Comparison of ENCODE assay signal across 8 cellular contexts in genomic region chr2:43461461-43462073, GRCh38.
A peak's percentile ranks its signal among the peaks of the same experiment; 100 is the strongest.
DNase-seq lines count a peak whose midpoint lies in the region; ATAC-seq and TF ChIP-seq lines count a peak whose summit lies in the region.

No MANE protein-coding gene starts in this region.

- TF ChIP-seq CTCF in brain (conservative IDR thresholded peaks at IDR 0.05) (no peak), foreskin fibroblast (IDR thresholded peaks at IDR 0.05; ENCODE audit: low read depth, low read length) (no peak)

- H3K27me3 Mint-ChIP-seq in brain = peaks cover 3% of the 10 kb centered on the region
- H3K27me3 Mint-ChIP-seq in activated CD4-positive, alpha-beta T cell treated with anti-CD3 and anti-CD28 coated beads for 36 hours = no peaks in the 10 kb centered on the region

- intact Hi-C loops in Right ventricle myocardium inferior (cut with DNase I) = no loop called here
- intact Hi-C loops in cardiac septum (cut with DNase I) = no loop called here
- intact Hi-C loops in activated CD4-positive, alpha-beta T cell treated with anti-CD3 and anti-CD28 coated beads for 36 hours (cut with DNase I, micrococcal nuclease) = no loop called here

- ATAC-seq in Right ventricle myocardium inferior = peak; percentile 35
- ATAC-seq in HG03175 (IDR thresholded peaks at IDR 0.05; ENCODE audit: unreplicated experiment) = peak; percentile 89
- ATAC-seq in activated CD4-positive, alpha-beta T cell treated with anti-CD3 and anti-CD28 coated beads for 36 hours = no peak

- peaks cover 0 to 4% (median 0%) of the 10 kb centered on the region in 5 experiments for H3K9me3 Mint-ChIP-seq in brain
- no peaks in the 10 kb centered on the region for H3K9me3 Mint-ChIP-seq in activated CD4-positive, alpha-beta T cell treated with anti-CD3 and anti-CD28 coated beads for 36 hours (ENCODE audit: low read depth)

- POLR2A ChIA-PET in activated CD4-positive, alpha-beta T cell treated with anti-CD3 and anti-CD28 coated beads for 36 hours (lab: Charles Lee) = interaction anchor here (0.6 kb wide), 1 partner anchor 80 kb away, joined by 4 read pairs; no protein-coding TSS in a partner anchor

- CTCF ChIA-PET in activated CD4-positive, alpha-beta T cell treated with anti-CD3 and anti-CD28 coated beads for 36 hours (lab: Charles Lee) = interaction anchor here (1.2 kb wide), 1 partner anchor 22 kb away, joined by 4 read pairs; no protein-coding TSS in a partner anchor

- no peak overlapping the region for H3K4me3 Mint-ChIP-seq in brain
- no peak overlapping the region for H3K4me3 Mint-ChIP-seq in activated CD4-positive, alpha-beta T cell treated with anti-CD3 and anti-CD28 coated beads for 36 hours

- peak; percentile 31 for DNase-seq in Right ventricle myocardium inferior (ENCODE audit: missing footprints)
- no peak for DNase-seq in cardiac septum (ENCODE audit: low spot score)
- DNase-seq in activated T-cell treated with anti-CD3 and anti-CD28 coated beads for 4 hours = no peak
- DNase-seq in foreskin fibroblast = no peak
- no peak for DNase-seq in activated CD4-positive, alpha-beta T cell treated with anti-CD3 and anti-CD28 coated beads for 36 hours
- no peak for DNase-seq in HuH-7.5 (ENCODE audit: low spot score)

- H3K27ac Mint-ChIP-seq in brain = peak overlapping the region in 3 of 5 experiments; percentile 66 to 88 (median 87)
- no peak overlapping the region for H3K27ac Mint-ChIP-seq in activated CD4-positive, alpha-beta T cell treated with anti-CD3 and anti-CD28 coated beads for 36 hours

- no peak overlapping the region for H3K4me3 ChIP-seq in foreskin fibroblast (ENCODE audit: low read depth in 1 of 2, low read length in 2 of 2)

- no peaks in the 10 kb centered on the region for H3K36me3 Mint-ChIP-seq in brain
- H3K36me3 Mint-ChIP-seq in activated CD4-positive, alpha-beta T cell treated with anti-CD3 and anti-CD28 coated beads for 36 hours (ENCODE audit: low read depth) = peaks cover 16% of the 10 kb centered on the region

- peaks cover 39% of the 10 kb centered on the region for H3K4me1 Mint-ChIP-seq in brain
- H3K4me1 Mint-ChIP-seq in activated CD4-positive, alpha-beta T cell treated with anti-CD3 and anti-CD28 coated beads for 36 hours = peaks cover 2% of the 10 kb centered on the region
